In genomic region chr4:89142691-89143669, GRCh38 we compare ENCODE assay signal across 14 cellular contexts. TPM values are rescaled to one million over a fixed set of nuclear protein-coding genes. Genes with fewer than 3 reads are reported as not detected.
A peak's percentile ranks its signal among the peaks of the same experiment; 100 is the strongest.
DNase-seq lines count a peak whose midpoint lies in the region; ATAC-seq, FAIRE-seq and TF ChIP-seq lines count a peak whose summit lies in the region.
"Had no signal": no experiment of that assay in that cellular context is flagged by ENCODE, and none has a peak within 500 bp of the region (broad histone marks: within the 10 kb centered on the region; RNA-seq: fewer than 3 reads in every experiment).

No MANE protein-coding gene starts in this region.

- H3K27me3 ChIP-seq in CD4-positive, alpha-beta T cell (ENCODE audit: control insufficient read depth, insufficient read depth, low read length) = no peaks in the 10 kb centered on the region
- H3K27me3 ChIP-seq: sigmoid colon, SJCRH30 had no signal

- intact Hi-C loops in CD4-positive, alpha-beta T cell (cut with DNase I, micrococcal nuclease) = no loop called here

- no peaks in the 10 kb centered on the region for H3K9me3 Mint-ChIP-seq in CD4-positive, alpha-beta T cell
- H3K9me3 Mint-ChIP-seq in nephron progenitor cell (peaks cover 10% of the 10 kb centered on the region), osteocyte (ENCODE audit: unreplicated experiment) (peaks cover 9% of the 10 kb centered on the region)
- H3K9me3 Mint-ChIP-seq: dendritic cell treated with granulocyte-macrophage colony-stimulating factor and Interleukin-4, amounts not matched to agents 40 ng/mL and 50 ng/mL, for 4 days had no signal

- H3K4me1 Mint-ChIP-seq in CD4-positive, alpha-beta T cell (ENCODE audit: low read depth) = no peaks in the 10 kb centered on the region
- H3K4me1 Mint-ChIP-seq in nephron progenitor cell (no peaks in the 10 kb centered on the region), osteocyte (ENCODE audit: unreplicated experiment) (no peaks in the 10 kb centered on the region)

- H3K27ac Mint-ChIP-seq in CD4-positive, alpha-beta T cell = no peak overlapping the region
- no peak overlapping the region for H3K27ac Mint-ChIP-seq in nephron progenitor cell
- H3K27ac Mint-ChIP-seq in osteocyte (ENCODE audit: unreplicated experiment) = no peak overlapping the region
- H3K27ac Mint-ChIP-seq: activated naive CD4-positive, alpha-beta T cell treated with anti-CD3 and anti-CD28 coated beads, Interleukin-2, amount 50 U/mL, for 72 hours; dendritic cell treated with granulocyte-macrophage colony-stimulating factor and Interleukin-4, amounts not matched to agents 40 ng/mL and 50 ng/mL, for 4 days had no signal

- POLR2A ChIA-PET in CD4-positive, alpha-beta T cell (lab: Charles Lee) = no interaction called here

- ATAC-seq in GM18909 (IDR thresholded peaks at IDR 0.05; ENCODE audit: poor library complexity, unreplicated experiment) = peak; percentile 95
- ATAC-seq in GM21717 (IDR thresholded peaks at IDR 0.05; ENCODE audit: unreplicated experiment) = peak; percentile 63
- peak; percentile 92 for ATAC-seq in HG03135 (IDR thresholded peaks at IDR 0.05; ENCODE audit: unreplicated experiment)
- no peak for ATAC-seq in CD4-positive, alpha-beta T cell (ENCODE audit: poor library complexity)
- ATAC-seq: activated naive CD4-positive, alpha-beta T cell treated with anti-CD3 and anti-CD28 coated beads, Interleukin-2, amount 50 U/mL, for 72 hours had no signal

- no peaks in the 10 kb centered on the region for H3K27me3 Mint-ChIP-seq in CD4-positive, alpha-beta T cell
- H3K27me3 Mint-ChIP-seq in nephron progenitor cell (ENCODE audit: low read depth, poor library complexity) (peaks cover 10% of the 10 kb centered on the region), osteocyte (ENCODE audit: unreplicated experiment) (peaks cover 17% of the 10 kb centered on the region)
- H3K27me3 Mint-ChIP-seq: dendritic cell treated with granulocyte-macrophage colony-stimulating factor and Interleukin-4, amounts not matched to agents 40 ng/mL and 50 ng/mL, for 4 days had no signal

- CTCF ChIA-PET in CD4-positive, alpha-beta T cell (lab: Charles Lee) = no interaction called here

- no peaks in the 10 kb centered on the region for H3K9me3 ChIP-seq in CD4-positive, alpha-beta T cell (ENCODE audit: control insufficient read depth, low read length)
- H3K9me3 ChIP-seq: sigmoid colon, SJCRH30 had no signal

- no peaks in the 10 kb centered on the region for H3K36me3 Mint-ChIP-seq in CD4-positive, alpha-beta T cell (ENCODE audit: low read depth)
- no peaks in the 10 kb centered on the region for H3K36me3 Mint-ChIP-seq in nephron progenitor cell (ENCODE audit: low read depth)
- no peaks in the 10 kb centered on the region for H3K36me3 Mint-ChIP-seq in osteocyte (ENCODE audit: unreplicated experiment)
- H3K36me3 Mint-ChIP-seq: activated naive CD4-positive, alpha-beta T cell treated with anti-CD3 and anti-CD28 coated beads, Interleukin-2, amount 50 U/mL, for 72 hours had no signal

- no peak for TF ChIP-seq CTCF in CD4-positive, alpha-beta T cell (IDR thresholded peaks at IDR 0.05)
- TF ChIP-seq CTCF in nephron progenitor cell (IDR thresholded peaks at IDR 0.05) = no peak
- TF ChIP-seq CTCF in osteocyte (IDR thresholded peaks at IDR 0.05) = no peak

- no peak overlapping the region for H3K4me3 Mint-ChIP-seq in CD4-positive, alpha-beta T cell
- no peak overlapping the region for H3K4me3 Mint-ChIP-seq in nephron progenitor cell
- H3K4me3 Mint-ChIP-seq in osteocyte (ENCODE audit: unreplicated experiment) = no peak overlapping the region
- H3K4me3 Mint-ChIP-seq: dendritic cell treated with granulocyte-macrophage colony-stimulating factor and Interleukin-4, amounts not matched to agents 40 ng/mL and 50 ng/mL, for 4 days had no signal

- DNase-seq in CD4-positive, alpha-beta T cell = no peak
- DNase-seq in nephron progenitor cell = no peak
- no peak for DNase-seq in activated T-cell treated with anti-CD3 and anti-CD28 coated beads, Interleukin-2, amount 50 U/mL, for 1 hour
- no peak for DNase-seq in osteocyte (ENCODE audit: extremely low spot score, unreplicated experiment)
- DNase-seq: Calu3, midbrain, sigmoid colon, SJCRH30 had no signal

- no peak overlapping the region for H3K27ac ChIP-seq in CD4-positive, alpha-beta T cell (ENCODE audit: low read depth, low read length)
- H3K27ac ChIP-seq: sigmoid colon, SJCRH30 had no signal

- peak; percentile 49 for FAIRE-seq in colon (lab: Jason Lieb, UNC)

RNA-seq across cellular contexts. Expression of gene TIGD2, which starts 31.6 kb away (rescaled TPM):
- 1 to 10 TPM; 3.3 to 3.9 TPM for total RNA-seq in CD4-positive, alpha-beta T cell
- 5.9 and 6.2 TPM in 2 replicates for total RNA-seq in osteocyte
